Comparison of ENCODE assay signal across 12 cellular contexts in the genomic region with DNA sequence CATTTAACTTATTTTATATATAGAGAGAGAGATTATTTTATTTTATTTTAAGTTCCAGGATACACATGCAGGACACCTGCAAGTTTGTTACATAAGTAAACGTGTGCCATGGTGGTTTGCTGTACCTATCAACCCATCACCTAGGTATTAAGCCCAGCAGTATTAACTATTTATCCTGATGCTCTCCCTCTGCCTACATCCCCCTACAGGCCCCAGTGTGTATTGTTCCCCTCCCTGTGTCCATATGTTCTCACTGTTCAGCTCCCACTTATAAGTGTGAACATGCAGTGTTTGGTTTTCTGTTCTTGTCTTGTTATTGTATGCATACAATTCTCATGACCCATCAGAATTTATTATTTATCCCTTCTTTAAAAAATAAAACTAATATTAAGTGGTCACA. TPM values are rescaled to one million over a fixed set of nuclear protein-coding genes. Genes with fewer than 3 reads are reported as not detected.
DNase-seq lines count a peak whose midpoint lies in the region; ATAC-seq, FAIRE-seq and TF ChIP-seq lines count a peak whose summit lies in the region.
"Had no signal": no experiment of that assay in that cellular context is flagged by ENCODE, and none has a peak within 500 bp of the region (broad histone marks: within the 10 kb centered on the region; RNA-seq: fewer than 3 reads in every experiment).

No MANE protein-coding gene starts in this region.

- H2AFZ ChIP-seq in DND-41 (ENCODE audit: low read depth, low read length) (no peak overlapping the region), H1 (ENCODE audit: low read length) (no peak overlapping the region)
- H2AFZ ChIP-seq: parathyroid adenoma had no signal

- no peak overlapping the region for H3K23ac ChIP-seq in H1 (ENCODE audit: insufficient read length)

- H2AK5ac ChIP-seq in H1 (ENCODE audit: low read depth, low read length): no peak overlapping the region

- H3K4me3 ChIP-seq in DND-41 (ENCODE audit: low read depth in 1 of 2, low read length in 2 of 2) (no peak overlapping the region), H1 (ENCODE audit: extremely low read depth in 1 of 4, insufficient read depth in 2 of 4, low read depth in 3 of 4, low read length in 4 of 4) (no peak overlapping the region)
- H3K4me3 ChIP-seq: BLaER1 treated with 17β-estradiol and CSF1 and Interleukin-3, amounts not matched to agents 10 nM and 100 nM; K562 had no signal

- no peak overlapping the region for H3K9ac ChIP-seq in DND-41 (ENCODE audit: low read depth, low read length)
- H3K9ac ChIP-seq in H1 (replicated peaks in 1 of 4; ENCODE audit: extremely low read depth in 1 of 4, low read depth in 3 of 4, low read length in 3 of 4): no peak overlapping the region
- H3K9ac ChIP-seq: BLaER1 treated with 17β-estradiol and CSF1 and Interleukin-3, amounts not matched to agents 10 nM and 100 nM; parathyroid adenoma had no signal

- no peak overlapping the region for H3K14ac ChIP-seq in H1 (ENCODE audit: insufficient read length)

- no peak overlapping the region for H2BK5ac ChIP-seq in H1 (ENCODE audit: low read depth, low read length)

- H3K36me3 ChIP-seq in DND-41 (ENCODE audit: insufficient read depth, low read length) (no peaks in the 10 kb centered on the region), H1 (ENCODE audit: control insufficient read depth in 2 of 4, insufficient read depth in 4 of 4, low read length in 3 of 4) (no peaks in the 10 kb centered on the region)
- H3K36me3 ChIP-seq: BLaER1 treated with 17β-estradiol and CSF1 and Interleukin-3, amounts not matched to agents 10 nM and 100 nM had no signal

- no peak overlapping the region for H2BK120ac ChIP-seq in H1 (replicated peaks; ENCODE audit: low read depth, low read length)

- TF ChIP-seq POLR2A in H1 (IDR thresholded peaks at IDR 0.05; ENCODE audit: control extremely low read depth in 1 of 2, low read depth in 2 of 2, low read length in 2 of 2): no peak

- 67% methylated on average over 1 of the region's 1 CpG; no CpG with 5 or more reads in 1 of the 2 experiments for WGBS in H1 (ENCODE audit: extremely low coverage in 1 of 2, insufficient coverage in 1 of 2, insufficient read length in 1 of 2, insufficient replicate concordance in 2 of 2, low coverage in 1 of 2, low lambda C conversion rate in 2 of 2, missing lambda C conversion rate in 1 of 2), 2 experiments

- H3K79me1 ChIP-seq in H1 (ENCODE audit: low read depth, low read length): no peaks in the 10 kb centered on the region

- TF ChIP-seq RAD21 in H1 (IDR thresholded peaks at IDR 0.05 in 1 of 2, conservative IDR thresholded peaks at IDR 0.05 in 1 of 2; ENCODE audit: low read depth in 2 of 2, low read length in 2 of 2): peak; percentile 33 to 39; a peak in 3 of 4 replicates

- CTCF ChIA-PET in H1 (lab: Charles Lee; ENCODE audit: partially characterized antibody): interaction anchor here (0.6 to 2.4 kb wide), 15 partner anchors 8 to 620 kb away, joined by 3 to 11 read pairs (median 3); no protein-coding TSS in a partner anchor

- no peak overlapping the region for H3K27ac ChIP-seq in DND-41 (ENCODE audit: low read length)
- no peak overlapping the region for H3K27ac ChIP-seq in H1 (ENCODE audit: low read depth, low read length)
- H3K27ac ChIP-seq: BLaER1 treated with 17β-estradiol and CSF1 and Interleukin-3, amounts not matched to agents 10 nM and 100 nM; parathyroid adenoma had no signal

- no peak for TF ChIP-seq EP300 in H1 (IDR thresholded peaks at IDR 0.05; ENCODE audit: borderline replicate concordance in 1 of 2, low read depth in 2 of 2, low read length in 2 of 2)

- H3K9me3 ChIP-seq in DND-41 (ENCODE audit: insufficient read depth, low read length, severe bottlenecking): no peaks in the 10 kb centered on the region
- no peaks in the 10 kb centered on the region for H3K9me3 ChIP-seq in H1 (ENCODE audit: insufficient read depth in 2 of 2, low read depth in 1 of 2, low read length in 1 of 2)
- H3K9me3 ChIP-seq: BLaER1 treated with 17β-estradiol and CSF1 and Interleukin-3, amounts not matched to agents 10 nM and 100 nM had no signal

- POLR2A ChIA-PET in H1 (lab: Charles Lee; ENCODE audit: partially characterized antibody): no interaction called here

- no peak overlapping the region for H4K8ac ChIP-seq in H1 (ENCODE audit: extremely low read depth, insufficient read depth, low read length)

- no peak for FAIRE-seq in H1 (lab: Jason Lieb, UNC)
- FAIRE-seq: K562 had no signal

- H2BK20ac ChIP-seq in H1 (ENCODE audit: low read length): no peak overlapping the region

- ATAC-seq in DND-41 (ENCODE audit: insufficient read depth, low read depth) (no peak), GM21423 (IDR thresholded peaks at IDR 0.05; ENCODE audit: unreplicated experiment) (peak; percentile 78), HG03432 (IDR thresholded peaks at IDR 0.05; ENCODE audit: unreplicated experiment) (peak; percentile 76), GM19463 (IDR thresholded peaks at IDR 0.05; ENCODE audit: unreplicated experiment) (no peak)
- ATAC-seq: K562 had no signal

- no peaks in the 10 kb centered on the region for H3K27me3 ChIP-seq in DND-41 (ENCODE audit: insufficient read depth, low read length, poor library complexity)
- no peaks in the 10 kb centered on the region for H3K27me3 ChIP-seq in H1 (replicated peaks in 1 of 4; ENCODE audit: control insufficient read depth in 3 of 4, extremely low read depth in 1 of 4, insufficient read depth in 3 of 4, low read length in 3 of 4)
- H3K27me3 ChIP-seq: BLaER1 treated with 17β-estradiol and CSF1 and Interleukin-3, amounts not matched to agents 10 nM and 100 nM had no signal

- H3K4me1 ChIP-seq in DND-41 (ENCODE audit: insufficient read depth, low read length): no peaks in the 10 kb centered on the region
- H3K4me1 ChIP-seq in H1 (replicated peaks in 1 of 4; ENCODE audit: control insufficient read depth in 3 of 4, insufficient read depth in 4 of 4, low read length in 3 of 4): no peaks in the 10 kb centered on the region
- H3K4me1 ChIP-seq: BLaER1 treated with 17β-estradiol and CSF1 and Interleukin-3, amounts not matched to agents 10 nM and 100 nM; parathyroid adenoma had no signal

- no peak overlapping the region for H4K91ac ChIP-seq in H1 (replicated peaks; ENCODE audit: insufficient read length, low read length)

- H3K18ac ChIP-seq in H1 (ENCODE audit: extremely low read depth, low read length): no peak overlapping the region

- H3K56ac ChIP-seq in H1 (replicated peaks; ENCODE audit: insufficient read length, low read depth, low read length): no peak overlapping the region

- TF ChIP-seq CTCF in DND-41 (IDR thresholded peaks at IDR 0.05; ENCODE audit: borderline replicate concordance, extremely low read depth, low read length, poor library complexity, severe bottlenecking) (peak; percentile 9), H1 (IDR thresholded peaks at IDR 0.05; ENCODE audit: control extremely low read depth in 1 of 3, insufficient read depth in 1 of 3, low read depth in 1 of 3, low read length in 3 of 3) (peak in 2 of 3 experiments; percentile 14 to 46; a peak in 2 of 4 replicates)

- no peak overlapping the region for H2BK15ac ChIP-seq in H1 (ENCODE audit: low read length)

- H3K79me2 ChIP-seq in DND-41 (ENCODE audit: insufficient read depth, low read length): no peaks in the 10 kb centered on the region
- H3K79me2 ChIP-seq in H1 (ENCODE audit: control insufficient read depth in 1 of 2, insufficient read depth in 2 of 2, low read length in 2 of 2): no peaks in the 10 kb centered on the region
- H3K79me2 ChIP-seq: parathyroid adenoma had no signal

- no peak overlapping the region for H4K5ac ChIP-seq in H1 (ENCODE audit: insufficient read length, low read depth, low read length)

- H3K4me2 ChIP-seq in DND-41 (ENCODE audit: insufficient read depth, low read length) (no peak overlapping the region), H1 (ENCODE audit: insufficient read depth in 1 of 2, low read depth in 2 of 2, low read length in 2 of 2) (no peak overlapping the region)
- H3K4me2 ChIP-seq: BLaER1 treated with 17β-estradiol and CSF1 and Interleukin-3, amounts not matched to agents 10 nM and 100 nM had no signal

- no peak overlapping the region for H3K4ac ChIP-seq in H1 (replicated peaks; ENCODE audit: insufficient read length, low read depth, low read length)

- no peak overlapping the region for H2BK12ac ChIP-seq in H1 (ENCODE audit: low read depth, low read length)

- no peaks in the 10 kb centered on the region for H3K23me2 ChIP-seq in H1 (ENCODE audit: low read depth, low read length)

- H4K20me1 ChIP-seq in DND-41 (ENCODE audit: insufficient read depth, low read length) (no peaks in the 10 kb centered on the region), H1 (replicated peaks in 1 of 2; ENCODE audit: control insufficient read depth in 1 of 2, insufficient read depth in 2 of 2, low read length in 2 of 2) (no peaks in the 10 kb centered on the region)
- H4K20me1 ChIP-seq: BLaER1 treated with 17β-estradiol and CSF1 and Interleukin-3, amounts not matched to agents 10 nM and 100 nM had no signal

- no peak for DNase-seq in DND-41
- DNase-seq in H1 (ENCODE audit: low read depth in 1 of 2, low spot score in 2 of 2): no peak
- no peak for DNase-seq in activated T-cell treated with anti-CD3 and anti-CD28 coated beads, Interleukin-2, amount 50 U/mL, for 1 hour
- no peak for DNase-seq in NCI-H2196 treated with DMSO at 0.1 percent for 48 hours (lab: John Stamatoyannopoulos, UW; ENCODE audit: unreplicated experiment)
- no peak for DNase-seq in activated naive CD4-positive, alpha-beta T cell treated with anti-CD3 and anti-CD28 coated beads, Interleukin-2, amount 50 U/mL, for 16 hours
- DNase-seq: NCI-H446 treated with DMSO at 0.1 percent for 48 hours had no signal

TF ChIP-seq in H1, 55 proteins besides CTCF, POLR2A, EP300 and RAD21 (continues in another document):
- TF ChIP-seq SP1 (IDR thresholded peaks at IDR 0.05; ENCODE audit: low read depth, low read length) (no peak), CBX8 (IDR thresholded peaks at IDR 0.05; ENCODE audit: borderline replicate concordance, low read depth, low read length) (no peak), SIRT6 (IDR thresholded peaks at IDR 0.05; ENCODE audit: low read length) (no peak)
- TF ChIP-seq, protein P1, sequence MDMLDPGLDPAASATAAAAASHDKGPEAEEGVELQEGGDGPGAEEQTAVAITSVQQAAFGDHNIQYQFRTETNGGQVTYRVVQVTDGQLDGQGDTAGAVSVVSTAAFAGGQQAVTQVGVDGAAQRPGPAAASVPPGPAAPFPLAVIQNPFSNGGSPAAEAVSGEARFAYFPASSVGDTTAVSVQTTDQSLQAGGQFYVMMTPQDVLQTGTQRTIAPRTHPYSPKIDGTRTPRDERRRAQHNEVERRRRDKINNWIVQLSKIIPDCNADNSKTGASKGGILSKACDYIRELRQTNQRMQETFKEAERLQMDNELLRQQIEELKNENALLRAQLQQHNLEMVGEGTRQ (IDR thresholded peaks at IDR 0.05; ENCODE audit: low read length): no peak

RNA-seq across cellular contexts. Expression of a gene that starts 34.6 kb away (rescaled TPM):
- total RNA-seq in H1 (2021; fragmentation: NEBNext Ultra II Directional; extraction: Animal tissue kit (Norgen Biotek cat#: 25700)): 0.74 and 1.2 TPM in 2 replicates
- polyA plus RNA-seq in H1 (2011; rRNA removed): 0.57 and 1.0 TPM in 2 replicates
- polyA plus RNA-seq in H1 (2011; cell fraction: cytosol; rRNA removed): 0.78 TPM
- 0.84 TPM for polyA plus RNA-seq in H1 (2011; cell fraction: nucleus; rRNA removed)
- polyA plus RNA-seq in H1 (2012, experiment 1 of 2): 2.5 to 5.9 TPM (median 3.6 TPM) in 4 replicates
- 1.3 TPM for polyA plus RNA-seq in H1 (2012, experiment 2 of 2)
- polyA plus RNA-seq in H1 (2013, experiment 1 of 2): 0.61 TPM
- 0.63 TPM for polyA plus RNA-seq in H1 (2013, experiment 2 of 2)
- polyA minus RNA-seq in H1 (2011; rRNA and poly(A)+ RNA removed): 2.0 and 2.3 TPM in 2 replicates
- not detected for polyA minus RNA-seq in H1 (2011; cell fraction: cytosol; rRNA and poly(A)+ RNA removed)
- polyA minus RNA-seq in H1 (2011; cell fraction: nucleus; rRNA and poly(A)+ RNA removed): not detected

Comparison
In these comparisons a context has a peak if more than half of its experiments do, and no peak if none do; other contexts are left out.
1. ATAC-seq: peak in GM21423 (single experiment) and HG03432 (single experiment); none in DND-41 (single experiment) and GM19463 (single experiment).